14 cellular contexts compared by ENCODE assay signal in genomic region chr17:80264793-80265075, GRCh38. TPM values are rescaled to one million over a fixed set of nuclear protein-coding genes. Genes with fewer than 3 reads are reported as not detected.
DNase-seq lines count a peak whose midpoint lies in the region; ATAC-seq, FAIRE-seq and TF ChIP-seq lines count a peak whose summit lies in the region.
"Had no signal": no experiment of that assay in that cellular context is flagged by ENCODE, and none has a peak within 500 bp of the region (broad histone marks: within the 10 kb centered on the region; RNA-seq: fewer than 3 reads in every experiment).

No MANE protein-coding gene starts in this region.

- no peaks in the 10 kb centered on the region for H3K27me3 Mint-ChIP-seq in activated CD4-positive, alpha-beta T cell treated with anti-CD3 and anti-CD28 coated beads, Interleukin-2, amount 10 ng/mL, durations not matched to agents 7 days and 5 days
- no peaks in the 10 kb centered on the region for H3K27me3 Mint-ChIP-seq in activated B cell treated with CpG ODN at 0.5 μM for 24 hours
- H3K27me3 Mint-ChIP-seq in immature natural killer cell (ENCODE audit: low read depth in 3 of 3), result peaks cover 5 to 21% (median 19%) of the 10 kb centered on the region in 3 donors
- no peaks in the 10 kb centered on the region for H3K27me3 Mint-ChIP-seq in stimulated activated naive CD8-positive, alpha-beta T cell treated with anti-CD3 and anti-CD28 coated beads, Interleukin-15, amount 100 ng/mL, for 72 hours

- intact Hi-C loops in activated B cell treated with CpG ODN at 0.5 μM for 24 hours (cut with micrococcal nuclease), result loop anchor here (5.0 kb wide), 3 partner anchors 162 to 973 kb away; partner anchors contain the start of genes CEP131, GAA, NDUFAF8 and TEPSIN
- intact Hi-C loops in pancreas (cut with DNase I), result no loop called here

- H3K9me3 Mint-ChIP-seq in activated CD4-positive, alpha-beta T cell treated with anti-CD3 and anti-CD28 coated beads, Interleukin-2, amount 10 ng/mL, durations not matched to agents 7 days and 5 days, result no peaks in the 10 kb centered on the region
- H3K9me3 Mint-ChIP-seq in activated B cell treated with CpG ODN at 0.5 μM for 24 hours (no peaks in the 10 kb centered on the region), immature natural killer cell (no peaks in the 10 kb centered on the region)
- H3K9me3 Mint-ChIP-seq in stimulated activated naive CD8-positive, alpha-beta T cell treated with anti-CD3 and anti-CD28 coated beads, Interleukin-15, amount 100 ng/mL, for 72 hours, result peaks cover 0 to 5% of the 10 kb centered on the region in 2 donors
- H3K9me3 Mint-ChIP-seq: mesothelial cell of epicardium had no signal

- 88% methylated on average over 6 of the region's 6 CpGs for WGBS in pancreas, 2 donors

- H3K4me3 Mint-ChIP-seq in activated CD4-positive, alpha-beta T cell treated with anti-CD3 and anti-CD28 coated beads, Interleukin-2, amount 10 ng/mL, durations not matched to agents 7 days and 5 days, result peak overlapping the region; percentile 94
- peak overlapping the region; percentile 93 for H3K4me3 Mint-ChIP-seq in activated B cell treated with CpG ODN at 0.5 μM for 24 hours
- H3K4me3 Mint-ChIP-seq in immature natural killer cell, result peak overlapping the region; percentile 90 to 100 (median 99)
- H3K4me3 Mint-ChIP-seq in stimulated activated naive CD8-positive, alpha-beta T cell treated with anti-CD3 and anti-CD28 coated beads, Interleukin-15, amount 100 ng/mL, for 72 hours, result peak overlapping the region; percentile 97
- H3K4me3 Mint-ChIP-seq: mesothelial cell of epicardium had no signal

- peaks cover 44% of the 10 kb centered on the region for H3K36me3 Mint-ChIP-seq in activated CD4-positive, alpha-beta T cell treated with anti-CD3 and anti-CD28 coated beads, Interleukin-2, amount 10 ng/mL, durations not matched to agents 7 days and 5 days (ENCODE audit: low read depth)
- H3K36me3 Mint-ChIP-seq in activated B cell treated with CpG ODN at 0.5 μM for 24 hours (ENCODE audit: low read depth) (peaks cover 20% of the 10 kb centered on the region), immature natural killer cell (peaks cover 5 to 8% (median 5%) of the 10 kb centered on the region in 3 donors)

- H3K4me1 ChIP-seq in pancreas, result peaks cover 0 to 19% (median 12%) of the 10 kb centered on the region in 3 donors

- CTCF ChIA-PET in activated CD4-positive, alpha-beta T cell treated with anti-CD3 and anti-CD28 coated beads, Interleukin-2, amount 10 ng/mL, durations not matched to agents 7 days and 5 days (lab: Charles Lee), result interaction anchor here (1.1 to 3.3 kb wide), 3 partner anchors 9 to 69 kb away, joined by 5 to 10 read pairs (median 5); no protein-coding TSS in a partner anchor
- CTCF ChIA-PET in activated B cell treated with CpG ODN at 0.5 μM for 24 hours (lab: Charles Lee), result no interaction called here

- no peaks in the 10 kb centered on the region for H3K9me3 ChIP-seq in pancreas
- H3K9me3 ChIP-seq: A549 had no signal

- peak overlapping the region in 2 of 4 donors; percentile 36 to 52 for H3K4me3 ChIP-seq in pancreas
- H3K4me3 ChIP-seq: A549 had no signal

- H3K36me3 ChIP-seq in pancreas, result no peaks in the 10 kb centered on the region

- H3K27ac ChIP-seq in pancreas, result no peak overlapping the region

- POLR2A ChIA-PET in activated CD4-positive, alpha-beta T cell treated with anti-CD3 and anti-CD28 coated beads, Interleukin-2, amount 10 ng/mL, durations not matched to agents 7 days and 5 days (lab: Charles Lee), result no interaction called here
- POLR2A ChIA-PET in activated B cell treated with CpG ODN at 0.5 μM for 24 hours (lab: Charles Lee), result interaction anchor here (0.6 to 1.0 kb wide), 2 partner anchors 190 to 1597 kb away, joined by 3 read pairs; no protein-coding TSS in a partner anchor

- DNase-seq in activated CD4-positive, alpha-beta T cell treated with anti-CD3 and anti-CD28 coated beads, Interleukin-2, amount 10 ng/mL, durations not matched to agents 7 days and 5 days, result no peak
- DNase-seq in activated CD4-positive, alpha-beta T cell treated with anti-CD3 and anti-CD28 coated beads for 4 hours, result no peak
- DNase-seq in activated B cell treated with CpG ODN at 0.5 μM for 24 hours (no peak), immature natural killer cell (no peak), SIG-M5 (lab: John Stamatoyannopoulos, UW) (no peak), pancreas (no peak), HUDEP-2 (lab: John Stamatoyannopoulos, UW; ENCODE audit: unreplicated experiment in 76 of 76) (no peak)
- DNase-seq in stimulated activated naive CD8-positive, alpha-beta T cell treated with anti-CD3 and anti-CD28 coated beads, Interleukin-15, amount 100 ng/mL, for 72 hours, result no peak
- DNase-seq: cerebellar nuclear complex, NCI-H446, Right ventricle myocardium superior had no signal

- H3K27ac Mint-ChIP-seq in activated CD4-positive, alpha-beta T cell treated with anti-CD3 and anti-CD28 coated beads, Interleukin-2, amount 10 ng/mL, durations not matched to agents 7 days and 5 days, result peak overlapping the region; percentile 97
- H3K27ac Mint-ChIP-seq in activated B cell treated with CpG ODN at 0.5 μM for 24 hours, result peak overlapping the region; percentile 90
- peak overlapping the region; percentile 81 to 94 (median 92) for H3K27ac Mint-ChIP-seq in immature natural killer cell
- H3K27ac Mint-ChIP-seq in stimulated activated naive CD8-positive, alpha-beta T cell treated with anti-CD3 and anti-CD28 coated beads, Interleukin-15, amount 100 ng/mL, for 72 hours, result peak overlapping the region; percentile 92 to 98
- H3K27ac Mint-ChIP-seq: mesothelial cell of epicardium had no signal

- no peak for TF ChIP-seq CTCF in activated B cell treated with CpG ODN at 0.5 μM for 24 hours (IDR thresholded peaks at IDR 0.05)
- no peak for TF ChIP-seq CTCF in pancreas (IDR thresholded peaks at IDR 0.05)

- H3K4me1 Mint-ChIP-seq in activated CD4-positive, alpha-beta T cell treated with anti-CD3 and anti-CD28 coated beads, Interleukin-2, amount 10 ng/mL, durations not matched to agents 7 days and 5 days, result peaks cover 45% of the 10 kb centered on the region
- peaks cover 52% of the 10 kb centered on the region for H3K4me1 Mint-ChIP-seq in activated B cell treated with CpG ODN at 0.5 μM for 24 hours
- H3K4me1 Mint-ChIP-seq in immature natural killer cell, result peaks cover 38 to 51% of the 10 kb centered on the region in 2 donors
- H3K4me1 Mint-ChIP-seq in stimulated activated naive CD8-positive, alpha-beta T cell treated with anti-CD3 and anti-CD28 coated beads, Interleukin-15, amount 100 ng/mL, for 72 hours, result peaks cover 52% of the 10 kb centered on the region

- FAIRE-seq in pancreas (lab: Jason Lieb, UNC), result no peak
- FAIRE-seq: A549 had no signal

- H3K27me3 ChIP-seq in pancreas, result no peaks in the 10 kb centered on the region

- ATAC-seq in activated B cell treated with CpG ODN at 0.5 μM for 24 hours (ENCODE audit: low read depth) (no peak), pancreas (no peak)
- ATAC-seq in stimulated activated naive CD8-positive, alpha-beta T cell treated with anti-CD3 and anti-CD28 coated beads, Interleukin-15, amount 100 ng/mL, for 72 hours, result no peak
- ATAC-seq: A549, HCT116 had no signal

RNA-seq across cellular contexts. Expression of gene RNF213, which starts 4.1 kb away (rescaled TPM):
- 100 to 1,000 TPM; 579 to 602 TPM for total RNA-seq in activated CD4-positive, alpha-beta T cell treated with anti-CD3 and anti-CD28 coated beads, Interleukin-2, amount 10 ng/mL, durations not matched to agents 7 days and 5 days
- total RNA-seq in activated B cell treated with CpG ODN at 0.5 μM for 24 hours (203 and 228 TPM in 2 replicates), pancreas (10 to 100 TPM; 21.9 to 94.7 (median 37.8) TPM)
- polyA plus RNA-seq in immature natural killer cell (100 to 1,000 TPM in 1 of 3 donors, 10 to 100 TPM in 2; 12.7 to 117 (median 25.9) TPM), pancreas (10 to 100 TPM; 27.3 to 69.1 TPM)

RNA-seq across cellular contexts. Expression of gene SLC26A11, which starts 44.5 kb away (rescaled TPM):
- 1 to 10 TPM; 5.9 to 6.1 TPM for total RNA-seq in activated CD4-positive, alpha-beta T cell treated with anti-CD3 and anti-CD28 coated beads, Interleukin-2, amount 10 ng/mL, durations not matched to agents 7 days and 5 days
- total RNA-seq in activated B cell treated with CpG ODN at 0.5 μM for 24 hours, result 7.5 and 8.4 TPM in 2 replicates
- 1 to 10 TPM; 1.6 to 3.6 (median 3.3) TPM for polyA plus RNA-seq in immature natural killer cell
- total RNA-seq in pancreas, result 10 to 100 TPM in 1 of 6 donors, 1 to 10 TPM in 5; 5.1 to 11.9 (median 8.3) TPM
- polyA plus RNA-seq in pancreas, result 10 to 100 TPM; 19.3 to 23.6 TPM

RNA-seq across cellular contexts. Expression of gene SGSH, which starts 44.6 kb away (rescaled TPM):
- 10 to 100 TPM; 31.5 to 34.3 TPM for total RNA-seq in activated CD4-positive, alpha-beta T cell treated with anti-CD3 and anti-CD28 coated beads, Interleukin-2, amount 10 ng/mL, durations not matched to agents 7 days and 5 days
- total RNA-seq in activated B cell treated with CpG ODN at 0.5 μM for 24 hours (38.8 and 41.3 TPM in 2 replicates), pancreas (10 to 100 TPM; 21.4 to 40.3 (median 25.5) TPM)
- polyA plus RNA-seq in immature natural killer cell (10 to 100 TPM; 22.6 to 32.7 (median 26.8) TPM), pancreas (10 to 100 TPM; 52.9 to 65.2 TPM)
